ENCODE assay signal across 11 cellular contexts in genomic region chr11:9273430-9274336, GRCh38. TPM values are rescaled to one million over a fixed set of nuclear protein-coding genes. Genes with fewer than 3 reads are reported as not detected.
DNase-seq lines count a peak whose midpoint lies in the region; ATAC-seq and TF ChIP-seq lines count a peak whose summit lies in the region.
"Had no signal": no experiment of that assay in that cellular context is flagged by ENCODE, and none has a peak within 500 bp of the region (broad histone marks: within the 10 kb centered on the region; RNA-seq: fewer than 3 reads in every experiment).

No MANE protein-coding gene starts in this region.

- H3K9me3 ChIP-seq in smooth muscle cell (replicated peaks; ENCODE audit: low read depth) = no peaks in the 10 kb centered on the region

- H3K4me1 ChIP-seq in smooth muscle cell (ENCODE audit: low read depth) = no peaks in the 10 kb centered on the region

- H3K4me3 ChIP-seq in foreskin fibroblast (ENCODE audit: low read depth in 1 of 2, low read length in 2 of 2) = no peak overlapping the region
- no peak overlapping the region for H3K4me3 ChIP-seq in smooth muscle cell

- H3K9ac ChIP-seq in smooth muscle cell (ENCODE audit: low read depth) = no peak overlapping the region

- H3K27me3 ChIP-seq in smooth muscle cell (ENCODE audit: low read depth) = no peaks in the 10 kb centered on the region

- no peaks in the 10 kb centered on the region for H3K79me2 ChIP-seq in smooth muscle cell (ENCODE audit: low read depth)

- peak; percentile 33 for DNase-seq in A172 (ENCODE audit: low spot score)
- peak; percentile 36 for DNase-seq in ELR (ENCODE audit: low read depth)
- DNase-seq in SIG-M5 (lab: John Stamatoyannopoulos, UW) = peak; percentile 76
- peak; percentile 55 to 64 for DNase-seq in foreskin fibroblast
- no peak for DNase-seq in COLO829 (ENCODE audit: low spot score)
- DNase-seq in epidermal melanocyte (ENCODE audit: insufficient read length, low spot score) = no peak
- DNase-seq in smooth muscle cell (lab: John Stamatoyannopoulos, UW; ENCODE audit: unreplicated experiment) = no peak
- DNase-seq: dermis blood vessel endothelial cell, naive B cell, NCI-H82 had no signal

- no peaks in the 10 kb centered on the region for H4K20me1 ChIP-seq in smooth muscle cell (ENCODE audit: low read depth)

- H3K4me2 ChIP-seq in smooth muscle cell = no peak overlapping the region

- H2AFZ ChIP-seq in smooth muscle cell (ENCODE audit: low read depth) = no peak overlapping the region

- TF ChIP-seq CTCF in foreskin fibroblast (IDR thresholded peaks at IDR 0.05; ENCODE audit: low read depth, low read length) (no peak), smooth muscle cell (IDR thresholded peaks at IDR 0.05; ENCODE audit: borderline replicate concordance, insufficient read depth, poor library complexity, severe bottlenecking) (no peak)

- H3F3A ChIP-seq in smooth muscle cell (ENCODE audit: low read depth) = peaks cover 5% of the 10 kb centered on the region

- no peak for ATAC-seq in HG02973 (IDR thresholded peaks at IDR 0.05; ENCODE audit: unreplicated experiment)

- WGBS in smooth muscle cell (ENCODE audit: low lambda C conversion rate) = 95% methylated on average over 14 of the region's 14 CpGs

- H3K27ac ChIP-seq in smooth muscle cell (ENCODE audit: low read depth) = no peak overlapping the region

- H3K36me3 ChIP-seq in smooth muscle cell (ENCODE audit: low read depth) = no peaks in the 10 kb centered on the region

RNA-seq across cellular contexts. Expression of gene DENND5A, which starts 8.5 kb away (rescaled TPM):
- total RNA-seq in A172 (2014; rRNA removed; shearing (Covaris generic)) = 78.1 and 79.4 TPM in 2 replicates
- total RNA-seq in smooth muscle cell = 66.1 and 81.7 TPM in 2 replicates
- polyA plus RNA-seq in smooth muscle cell = 40.2 and 42.0 TPM in 2 replicates

RNA-seq across cellular contexts. Expression of gene TMEM41B, which starts 40.7 kb away (rescaled TPM):
- total RNA-seq in A172 (2014; rRNA removed; shearing (Covaris generic)) = 44.9 and 69.4 TPM in 2 replicates
- 57.3 and 95.4 TPM in 2 replicates for total RNA-seq in smooth muscle cell
- 33.6 and 34.8 TPM in 2 replicates for polyA plus RNA-seq in smooth muscle cell

Comparison
In these comparisons a context has a peak if more than half of its experiments do, and no peak if none do; other contexts are left out.
1. DNase-seq: peak in A172 (single experiment), ELR (single experiment), SIG-M5 (single experiment) and foreskin fibroblast (2 of 2); none in COLO829 (single experiment), epidermal melanocyte (single experiment) and smooth muscle cell (single experiment).